In genomic region chr10:62652114-62652513, GRCh38 we compare ENCODE assay signal across 18 cellular contexts.
DNase-seq lines count a peak whose midpoint lies in the region; ATAC-seq, FAIRE-seq and TF ChIP-seq lines count a peak whose summit lies in the region.
"Had no signal": no experiment of that assay in that cellular context is flagged by ENCODE, and none has a peak within 500 bp of the region (broad histone marks: within the 10 kb centered on the region; RNA-seq: fewer than 3 reads in every experiment).

No MANE protein-coding gene starts in this region.

- H3K9me3 ChIP-seq in prostate gland = no peaks in the 10 kb centered on the region
- H3K9me3 ChIP-seq: suprapubic skin had no signal

- TF ChIP-seq POLR2A in GM12892 (IDR thresholded peaks at IDR 0.05; ENCODE audit: low read depth, low read length) (no peak), prostate gland (IDR thresholded peaks at IDR 0.05) (no peak)

- no peaks in the 10 kb centered on the region for H3K4me1 ChIP-seq in prostate gland (replicated peaks)
- H3K4me1 ChIP-seq: suprapubic skin had no signal

- no peak for TF ChIP-seq CTCF in activated B cell treated with CpG ODN at 0.5 μM for 24 hours (IDR thresholded peaks at IDR 0.05)
- TF ChIP-seq CTCF in prostate gland (IDR thresholded peaks at IDR 0.05) = no peak
- no peak for TF ChIP-seq CTCF in progenitor cell of endocrine pancreas (IDR thresholded peaks at IDR 0.05; ENCODE audit: unreplicated experiment)

- H3K27me3 Mint-ChIP-seq in activated B cell treated with CpG ODN at 0.5 μM for 24 hours (peaks cover 1% of the 10 kb centered on the region), progenitor cell of endocrine pancreas (no peaks in the 10 kb centered on the region)
- H3K27me3 Mint-ChIP-seq: activated T-cell treated with anti-CD3 and anti-CD28 coated beads, Interleukin-2, amount 50 U/mL, for 24 hours had no signal

- WGBS in prostate gland = 57% methylated on average over 2 of the region's 2 CpGs

- H3K36me3 ChIP-seq in prostate gland = no peaks in the 10 kb centered on the region
- H3K36me3 ChIP-seq: suprapubic skin had no signal

- ATAC-seq in activated B cell treated with CpG ODN at 0.5 μM for 24 hours (ENCODE audit: low read depth) = no peak
- ATAC-seq in GM18907 (IDR thresholded peaks at IDR 0.05; ENCODE audit: unreplicated experiment) = no peak

- H3K4me1 Mint-ChIP-seq in activated B cell treated with CpG ODN at 0.5 μM for 24 hours (peaks cover 75% of the 10 kb centered on the region), progenitor cell of endocrine pancreas (ENCODE audit: low read depth) (no peaks in the 10 kb centered on the region)

- peak; percentile 69 for FAIRE-seq in GM12892 (lab: Jason Lieb, UNC)
- FAIRE-seq: H1 had no signal

- H3K9me3 Mint-ChIP-seq in activated B cell treated with CpG ODN at 0.5 μM for 24 hours (peaks cover 8% of the 10 kb centered on the region), progenitor cell of endocrine pancreas (ENCODE audit: low read depth) (no peaks in the 10 kb centered on the region)
- H3K9me3 Mint-ChIP-seq: nephron had no signal

- intact Hi-C loops in activated B cell treated with CpG ODN at 0.5 μM for 24 hours (cut with micrococcal nuclease) (loop anchor here (2.0 kb wide), 1 partner anchor 41 kb away; no protein-coding TSS in a partner anchor), prostate gland (cut with DNase I) (no loop called here)

- DNase-seq in AG20443 (ENCODE audit: low spot score) = peak; percentile 73
- DNase-seq in GM12892 (ENCODE audit: insufficient read length) = no peak
- DNase-seq in activated B cell treated with CpG ODN at 0.5 μM for 24 hours = no peak
- peak; percentile 58 for DNase-seq in myocyte (ENCODE audit: low read depth)
- no peak for DNase-seq in prostate gland (ENCODE audit: low spot score)
- no peak for DNase-seq in activated T-cell treated with anti-CD3 and anti-CD28 coated beads, Interleukin-2, amount 50 U/mL, for 1 hour
- no peak for DNase-seq in progenitor cell of endocrine pancreas (ENCODE audit: low spot score, unreplicated experiment)
- DNase-seq: activated CD4-positive, CD25-positive, alpha-beta regulatory T cell; activated T-cell treated with anti-CD3 and anti-CD28 coated beads, Interleukin-2, amount 50 U/mL, for 24 hours; amygdala; C1 segment of cervical spinal cord; DMS153; NCI-H2029; NCI-H526 treated with DMSO at 0.1 percent for 48 hours had no signal

- POLR2A ChIA-PET in activated B cell treated with CpG ODN at 0.5 μM for 24 hours (lab: Charles Lee) = interaction anchor here (1.5 kb wide), 1 partner anchor 15 kb away, joined by 9 read pairs; no protein-coding TSS in a partner anchor

- H3K4me3 Mint-ChIP-seq in activated B cell treated with CpG ODN at 0.5 μM for 24 hours (no peak overlapping the region), progenitor cell of endocrine pancreas (ENCODE audit: low read depth) (no peak overlapping the region)
- H3K4me3 Mint-ChIP-seq: activated T-cell treated with anti-CD3 and anti-CD28 coated beads, Interleukin-2, amount 50 U/mL, for 24 hours; nephron had no signal

- no peak overlapping the region for H3K27ac ChIP-seq in prostate gland
- H3K27ac ChIP-seq: suprapubic skin had no signal

- no peak overlapping the region for H3K4me3 ChIP-seq in prostate gland
- H3K4me3 ChIP-seq: suprapubic skin had no signal

- H3K27ac Mint-ChIP-seq in activated B cell treated with CpG ODN at 0.5 μM for 24 hours = peak overlapping the region; percentile 87
- no peak overlapping the region for H3K27ac Mint-ChIP-seq in progenitor cell of endocrine pancreas
- H3K27ac Mint-ChIP-seq: activated T-cell treated with anti-CD3 and anti-CD28 coated beads, Interleukin-2, amount 50 U/mL, for 24 hours; nephron had no signal

- H3K27me3 ChIP-seq in prostate gland (replicated peaks; ENCODE audit: insufficient read depth) = no peaks in the 10 kb centered on the region
- H3K27me3 ChIP-seq: suprapubic skin had no signal

- CTCF ChIA-PET in activated B cell treated with CpG ODN at 0.5 μM for 24 hours (lab: Charles Lee) = no interaction called here

- H3K36me3 Mint-ChIP-seq in activated B cell treated with CpG ODN at 0.5 μM for 24 hours (ENCODE audit: low read depth) = no peaks in the 10 kb centered on the region
- H3K36me3 Mint-ChIP-seq in progenitor cell of endocrine pancreas (ENCODE audit: insufficient read depth) = no peaks in the 10 kb centered on the region

Comparison
In these comparisons a context has a peak if more than half of its experiments do, and no peak if none do; other contexts are left out.
1. DNase-seq: peak in AG20443 (single experiment) and myocyte (single experiment); none in GM12892 (single experiment), activated B cell treated with CpG ODN at 0.5 μM for 24 hours (single experiment), prostate gland (single experiment), activated T-cell treated with anti-CD3 and anti-CD28 coated beads, Interleukin-2, amount 50 U/mL, for 1 hour (single experiment) and progenitor cell of endocrine pancreas (single experiment).